In genomic region chr16:15031179-15031578, GRCh38 we compare ENCODE assay signal across 1 cellular context.
A peak's percentile ranks its signal among the peaks of the same experiment; 100 is the strongest.
TF ChIP-seq lines count a peak whose summit lies in the region.

No MANE protein-coding gene starts in this region.

TF ChIP-seq in HepG2, 621 proteins besides CTCF, POLR2A, EP300 and RAD21:
- TF ChIP-seq, protein P1, sequence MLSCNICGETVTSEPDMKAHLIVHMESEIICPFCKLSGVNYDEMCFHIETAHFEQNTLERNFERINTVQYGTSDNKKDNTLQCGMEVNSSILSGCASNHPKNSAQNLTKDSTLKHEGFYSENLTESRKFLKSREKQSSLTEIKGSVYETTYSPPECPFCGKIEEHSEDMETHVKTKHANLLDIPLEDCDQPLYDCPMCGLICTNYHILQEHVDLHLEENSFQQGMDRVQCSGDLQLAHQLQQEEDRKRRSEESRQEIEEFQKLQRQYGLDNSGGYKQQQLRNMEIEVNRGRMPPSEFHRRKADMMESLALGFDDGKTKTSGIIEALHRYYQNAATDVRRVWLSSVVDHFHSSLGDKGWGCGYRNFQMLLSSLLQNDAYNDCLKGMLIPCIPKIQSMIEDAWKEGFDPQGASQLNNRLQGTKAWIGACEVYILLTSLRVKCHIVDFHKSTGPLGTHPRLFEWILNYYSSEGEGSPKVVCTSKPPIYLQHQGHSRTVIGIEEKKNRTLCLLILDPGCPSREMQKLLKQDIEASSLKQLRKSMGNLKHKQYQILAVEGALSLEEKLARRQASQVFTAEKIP (CRISPR knock-in tag; IDR thresholded peaks at IDR 0.05; ENCODE audit: borderline replicate concordance), result no peak
- TF ChIP-seq ZNF143 (CRISPR knock-in tag; IDR thresholded peaks at IDR 0.05), result 0 out of 2 replicates have a peak, but pooled peaks have one; percentile 16
